8 cellular contexts compared by ENCODE assay signal in genomic region chr1:75785964-75786853, GRCh38. TPM values are rescaled to one million over a fixed set of nuclear protein-coding genes. Genes with fewer than 3 reads are reported as not detected.
DNase-seq lines count a peak whose midpoint lies in the region; TF ChIP-seq lines count a peak whose summit lies in the region.

Gene RABGGTB (plus strand): TSS chr1:75786256. CDS start chr1:75786272, 16 bp downstream.

- H3K4me3 ChIP-seq in effector memory CD4-positive, alpha-beta T cell (ENCODE audit: insufficient read depth, low read depth, low read length, poor library complexity, severe bottlenecking): peak within 1 kb of the TSS; percentile 63

- DNase-seq in CMK (ENCODE audit: low read depth): peak; percentile 95
- peak; percentile 88 for DNase-seq in GM20000 (ENCODE audit: low spot score)
- DNase-seq in HT-29 (ENCODE audit: low spot score): peak; percentile 97
- DNase-seq in NOMO-1 (lab: John Stamatoyannopoulos, UW; ENCODE audit: unreplicated experiment in 2 of 2): peak; percentile 90 to 94
- peak; percentile 81 to 88 (median 86) for DNase-seq in effector memory CD4-positive, alpha-beta T cell
- peak; percentile 98 for DNase-seq in lung microvascular endothelial cell (ENCODE audit: low read depth in 2 of 2)
- DNase-seq in stimulated activated CD4-positive, alpha-beta T cell treated with anti-CD3 and anti-CD28 coated beads, TNF-alpha, amount 100 ng/mL, for 48 hours (ENCODE audit: low read depth in 3 of 3): peak; percentile 85 to 92 (median 90)

- H3K27me3 ChIP-seq in effector memory CD4-positive, alpha-beta T cell (replicated peaks; ENCODE audit: control insufficient read depth, insufficient read depth, low read length, poor library complexity, severe bottlenecking): no peaks in the 10 kb centered on the region

- peak within 1 kb of the TSS; percentile 76 for H3K27ac ChIP-seq in effector memory CD4-positive, alpha-beta T cell (ENCODE audit: insufficient read depth, low read length, poor library complexity, severe bottlenecking)

- peaks cover 6% of the 10 kb centered on the region for H3K36me3 ChIP-seq in effector memory CD4-positive, alpha-beta T cell (ENCODE audit: control insufficient read depth, insufficient read depth, low read length)

- POLR2A ChIA-PET in activated CD8-positive, alpha-beta memory T cell treated with anti-CD3 and anti-CD28 coated beads for 36 hours (lab: Charles Lee): interaction anchor here (0.6 to 3.3 kb wide), 6 partner anchors 8 to 1053 kb away, joined by 3 to 33 read pairs (median 4); partner anchors contain the start of genes ACADM, MSH4 and TYW3

- no peaks in the 10 kb centered on the region for H3K9me3 ChIP-seq in effector memory CD4-positive, alpha-beta T cell (ENCODE audit: control insufficient read depth, low read length)

- peaks cover 25% of the 10 kb centered on the region for H3K4me1 ChIP-seq in effector memory CD4-positive, alpha-beta T cell (ENCODE audit: control insufficient read depth, insufficient read depth, low read length, poor library complexity, severe bottlenecking)

- CTCF ChIA-PET in activated CD8-positive, alpha-beta memory T cell treated with anti-CD3 and anti-CD28 coated beads for 36 hours (lab: Charles Lee): interaction anchor here (1.7 kb wide), 1 partner anchor 61 kb away, joined by 3 read pairs; no protein-coding TSS in a partner anchor

- TF ChIP-seq CTCF in GM20000 (IDR thresholded peaks at IDR 0.05; ENCODE audit: extremely low read depth, missing control alignments): no peak

RNA-seq across cellular contexts. Expression of gene RABGGTB, which starts in this region (rescaled TPM):
- 63.6 and 69.1 TPM in 2 replicates for total RNA-seq in HT-29 (2014; rRNA removed; shearing (Covaris generic))
- 100 to 1,000 TPM; 225 to 231 TPM for total RNA-seq in activated CD8-positive, alpha-beta memory T cell treated with anti-CD3 and anti-CD28 coated beads for 36 hours
- 40.5 and 44.8 TPM in 2 replicates for total RNA-seq in lung microvascular endothelial cell

Comparison
In these comparisons a context has a peak if more than half of its experiments do, and no peak if none do; other contexts are left out.
1. Peak in every context shown above with its lines: DNase-seq, H3K4me3 ChIP-seq and H3K27ac ChIP-seq.